Comparison of ENCODE assay signal across 1 cellular context in the genomic region with DNA sequence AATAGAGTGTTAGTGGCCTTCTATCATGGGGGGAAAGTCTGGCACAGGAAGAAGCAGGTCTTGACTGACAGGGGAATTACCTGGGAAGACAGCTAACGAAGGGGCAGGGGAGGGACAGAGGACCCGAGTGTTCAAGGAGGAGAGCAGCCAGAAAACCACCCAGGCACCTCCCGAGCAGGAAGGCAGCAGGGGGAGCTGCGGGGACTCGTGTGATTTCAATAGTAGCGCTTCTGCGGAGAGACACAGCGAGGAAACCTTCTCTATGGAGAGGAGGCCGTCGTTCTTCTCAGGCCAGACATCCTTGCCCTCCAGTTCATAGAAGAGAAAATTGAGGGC.
TF ChIP-seq lines count a peak whose summit lies in the region.

No MANE protein-coding gene starts in this region.

TF ChIP-seq in HEK293T, 16 proteins besides CTCF, POLR2A, EP300 and RAD21 (continued from another document):
- TF ChIP-seq FOXA1 (IDR thresholded peaks at IDR 0.05) = no peak
TF ChIP-seq in HEK293T: peak in this region for 1.
